ENCODE assay signal across 8 cellular contexts in genomic region chr14:93959239-93960107, GRCh38. TPM values are rescaled to one million over a fixed set of nuclear protein-coding genes. Genes with fewer than 3 reads are reported as not detected.
DNase-seq lines count a peak whose midpoint lies in the region; ATAC-seq and TF ChIP-seq lines count a peak whose summit lies in the region.

No MANE protein-coding gene starts in this region.

- TF ChIP-seq POLR2A in lower leg skin (IDR thresholded peaks at IDR 0.05), result no peak

- H3K27me3 ChIP-seq in SJSA1 (replicated peaks), result no peaks in the 10 kb centered on the region

- DNase-seq in AG08396 (ENCODE audit: low spot score), result peak; percentile 65
- peak; percentile 86 for DNase-seq in GM19238 (ENCODE audit: insufficient read length, low spot score)
- DNase-seq in SJSA1 (ENCODE audit: low read depth in 1 of 2, low spot score in 2 of 2), result peak; percentile 96 to 97
- peak; percentile 92 for DNase-seq in activated naive CD4-positive, alpha-beta T cell treated with anti-CD3 and anti-CD28 coated beads, Interleukin-2, amount 50 U/mL, for 16 hours
- DNase-seq in hepatic stellate cell (ENCODE audit: low spot score), result peak; percentile 86
- DNase-seq in stimulated activated CD4-positive, alpha-beta T cell treated with anti-CD3 and anti-CD28 coated beads, Interleukin-2, amount 100 ng/mL, for 24 hours, result peak; percentile 92 to 94
- no peak for DNase-seq in lower leg skin (ENCODE audit: low spot score in 2 of 2)

- H3K4me1 ChIP-seq in SJSA1 (replicated peaks), result peaks cover 38% of the 10 kb centered on the region

- TF ChIP-seq CTCF in lower leg skin (IDR thresholded peaks at IDR 0.05), result peak in 1 of 3 donors; percentile 22

- peak; percentile 72 for ATAC-seq in HG03196 (IDR thresholded peaks at IDR 0.05; ENCODE audit: unreplicated experiment)

- H3K4me3 ChIP-seq in SJSA1, result no peak overlapping the region
- no peak overlapping the region for H3K4me3 ChIP-seq in lower leg skin (ENCODE audit: low read depth, poor library complexity, severe bottlenecking)

- intact Hi-C loops in lower leg skin (cut with DNase I; ENCODE audit: low total_unique reads), result loop anchor here (2.0 kb wide), 1 partner anchor 23 kb away; no protein-coding TSS in a partner anchor

- H3K36me3 ChIP-seq in SJSA1, result peaks cover 8% of the 10 kb centered on the region

- H3K27ac ChIP-seq in SJSA1, result peak overlapping the region; percentile 87

- 53 to 59% methylated on average over 19 to 23 of the region's 23 CpGs for WGBS in lower leg skin, 2 donors

- H3K9me3 ChIP-seq in SJSA1 (replicated peaks), result no peaks in the 10 kb centered on the region

RNA-seq across cellular contexts. Expression of gene ASB2, which starts 16.9 kb away (rescaled TPM):
- total RNA-seq in SJSA1 (2014; rRNA removed; shearing (Covaris generic)), result 14.9 and 22.0 TPM in 2 replicates
- 1 to 10 TPM in 2 of 4 donors, under 1 TPM in 2; 0.46 to 5.4 (median 1.8) TPM for total RNA-seq in lower leg skin

RNA-seq across cellular contexts. Expression of gene FAM181A, which starts 32.3 kb away (rescaled TPM):
- not detected in 2 replicates for total RNA-seq in SJSA1 (2014; rRNA removed; shearing (Covaris generic))
- total RNA-seq in lower leg skin, result not detected

RNA-seq across cellular contexts. Expression of gene CCDC197, which starts 37.6 kb away (rescaled TPM):
- not detected in 2 replicates for total RNA-seq in SJSA1 (2014; rRNA removed; shearing (Covaris generic))
- total RNA-seq in lower leg skin, result not detected

Comparison
In these comparisons a context has a peak if more than half of its experiments do, and no peak if none do; other contexts are left out.
1. DNase-seq: peak in AG08396 (single experiment), GM19238 (single experiment), SJSA1 (2 of 2), activated naive CD4-positive, alpha-beta T cell treated with anti-CD3 and anti-CD28 coated beads, Interleukin-2, amount 50 U/mL, for 16 hours (single experiment), hepatic stellate cell (single experiment) and stimulated activated CD4-positive, alpha-beta T cell treated with anti-CD3 and anti-CD28 coated beads, Interleukin-2, amount 100 ng/mL, for 24 hours (2 of 2); none in lower leg skin (0 of 2).